In the genomic region with DNA sequence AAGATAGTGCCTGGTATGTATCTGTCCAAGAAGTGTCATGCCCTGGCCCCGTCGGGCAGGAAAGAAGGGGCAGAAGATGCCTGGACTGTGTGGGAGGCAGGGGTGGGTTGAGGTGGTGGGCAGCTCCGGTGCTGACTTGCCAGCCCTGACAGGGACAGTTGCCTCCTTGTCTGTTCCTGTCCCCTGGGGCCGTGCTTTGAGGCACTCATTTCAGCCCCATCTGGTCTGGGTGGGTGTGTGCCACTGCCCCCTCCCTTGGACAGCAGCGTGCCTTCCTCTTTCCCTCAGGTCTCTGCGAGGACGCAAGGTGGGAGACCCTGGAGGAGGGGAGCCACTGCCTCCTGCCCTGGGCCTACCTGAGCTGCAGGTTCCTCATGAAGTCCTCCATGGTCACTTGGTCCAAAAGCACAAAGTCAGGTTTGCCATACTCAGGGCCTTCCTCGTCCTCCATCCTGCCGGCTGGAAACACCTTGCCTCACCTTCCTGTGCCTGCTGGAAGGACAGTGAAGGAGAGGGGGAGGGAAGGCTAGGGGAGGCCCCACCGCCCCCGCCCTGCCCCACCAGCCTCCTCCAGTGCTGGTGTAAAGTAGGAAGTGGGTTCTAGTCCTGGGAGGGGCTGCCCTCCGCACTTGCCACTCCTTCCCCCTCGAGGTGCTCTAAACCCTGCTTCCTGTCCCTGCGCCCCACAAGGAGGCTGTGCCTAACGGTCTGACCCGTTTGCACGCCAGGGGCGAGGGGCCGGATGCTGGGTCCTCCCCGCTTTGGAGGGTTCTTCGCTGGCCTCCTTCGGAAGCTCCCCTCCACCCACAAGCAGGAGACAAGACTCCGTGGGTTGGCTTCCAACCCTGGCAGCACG, we compare ENCODE assay signal across 8 cellular contexts. TPM values are rescaled to one million over a fixed set of nuclear protein-coding genes. Genes with fewer than 3 reads are reported as not detected.
DNase-seq lines count a peak whose midpoint lies in the region; ATAC-seq and TF ChIP-seq lines count a peak whose summit lies in the region.

A gene (minus strand): TSS at position 505 of the 856 bp plus-strand sequence. CDS start 54 bp downstream, at position 451.

- no peaks in the 10 kb centered on the region for H3K9me3 Mint-ChIP-seq in activated CD4-positive, alpha-beta T cell treated with anti-CD3 and anti-CD28 coated beads, Interleukin-2, amount 10 ng/mL, durations not matched to agents 7 days and 5 days

- peak; percentile 96 for DNase-seq in activated CD4-positive, alpha-beta T cell treated with anti-CD3 and anti-CD28 coated beads, Interleukin-2, amount 10 ng/mL, durations not matched to agents 7 days and 5 days
- DNase-seq in stimulated activated CD4-positive, alpha-beta T cell treated with anti-CD3 and anti-CD28 coated beads, Interleukin-15, amount 100 ng/mL, for 48 hours (ENCODE audit: low read depth in 2 of 2): peak; percentile 84 to 85
- DNase-seq in ACHN (no peak), HuH-7.5 (ENCODE audit: low spot score) (no peak)

- no peak for TF ChIP-seq CTCF in 22Rv1 (IDR thresholded peaks at IDR 0.05)

- in situ Hi-C loops in ACHN (cut with HindIII; ENCODE audit: low pct_ligation_motif_present, low pct_unique_long_range_greater_than_20kb, low sequenced_read_pairs): no loop called here

- H3K4me1 Mint-ChIP-seq in activated CD4-positive, alpha-beta T cell treated with anti-CD3 and anti-CD28 coated beads, Interleukin-2, amount 10 ng/mL, durations not matched to agents 7 days and 5 days: peaks cover 75% of the 10 kb centered on the region

- peaks cover 79% of the 10 kb centered on the region for H3K36me3 Mint-ChIP-seq in activated CD4-positive, alpha-beta T cell treated with anti-CD3 and anti-CD28 coated beads, Interleukin-2, amount 10 ng/mL, durations not matched to agents 7 days and 5 days (ENCODE audit: low read depth)

- H3K27ac ChIP-seq in 22Rv1: peak within 1 kb of the TSS; percentile 32; the same call in 1 of the 2 replicates

- peak within 1 kb of the TSS; percentile 95 for H3K27ac Mint-ChIP-seq in activated CD4-positive, alpha-beta T cell treated with anti-CD3 and anti-CD28 coated beads, Interleukin-2, amount 10 ng/mL, durations not matched to agents 7 days and 5 days

- no peaks in the 10 kb centered on the region for H3K27me3 Mint-ChIP-seq in activated CD4-positive, alpha-beta T cell treated with anti-CD3 and anti-CD28 coated beads, Interleukin-2, amount 10 ng/mL, durations not matched to agents 7 days and 5 days

- POLR2A ChIA-PET in activated CD4-positive, alpha-beta T cell treated with anti-CD3 and anti-CD28 coated beads, Interleukin-2, amount 10 ng/mL, durations not matched to agents 7 days and 5 days (lab: Charles Lee): interaction anchor here (0.9 to 1.1 kb wide), 2 partner anchors 18 to 49 kb away, joined by 3 to 6 read pairs; no protein-coding TSS in a partner anchor

- peak within 1 kb of the TSS; percentile 98 for H3K4me3 Mint-ChIP-seq in activated CD4-positive, alpha-beta T cell treated with anti-CD3 and anti-CD28 coated beads, Interleukin-2, amount 10 ng/mL, durations not matched to agents 7 days and 5 days

- CTCF ChIA-PET in activated CD4-positive, alpha-beta T cell treated with anti-CD3 and anti-CD28 coated beads, Interleukin-2, amount 10 ng/mL, durations not matched to agents 7 days and 5 days (lab: Charles Lee): interaction anchor here (1.0 to 1.3 kb wide), 10 partner anchors 15 to 154 kb away, joined by 3 to 6 read pairs (median 3); no protein-coding TSS in a partner anchor

- ATAC-seq in GM19455 (IDR thresholded peaks at IDR 0.05; ENCODE audit: unreplicated experiment) (peak; percentile 53), HG03558 (IDR thresholded peaks at IDR 0.05; ENCODE audit: extremely low read depth, unreplicated experiment) (peak; percentile 36), esophagus mucosa (peak; percentile 50)

RNA-seq across cellular contexts. Expression of the gene that starts here (rescaled TPM):
- total RNA-seq in activated CD4-positive, alpha-beta T cell treated with anti-CD3 and anti-CD28 coated beads, Interleukin-2, amount 10 ng/mL, durations not matched to agents 7 days and 5 days: 100 to 1,000 TPM; 414 to 457 TPM
- 1.1 TPM for total RNA-seq in esophagus mucosa

Comparison
In these comparisons a context has a peak if more than half of its experiments do, and no peak if none do; other contexts are left out.
1. RNA of the gene that starts here (total RNA-seq): 414 to 457 TPM in activated CD4-positive, alpha-beta T cell treated with anti-CD3 and anti-CD28 coated beads, Interleukin-2, amount 10 ng/mL, durations not matched to agents 7 days and 5 days; 1.1 TPM in esophagus mucosa (single experiment); every median in the first group is over 100 times any median in the second.
2. DNase-seq: peak in activated CD4-positive, alpha-beta T cell treated with anti-CD3 and anti-CD28 coated beads, Interleukin-2, amount 10 ng/mL, durations not matched to agents 7 days and 5 days (single experiment) and stimulated activated CD4-positive, alpha-beta T cell treated with anti-CD3 and anti-CD28 coated beads, Interleukin-15, amount 100 ng/mL, for 48 hours (2 of 2); none in ACHN (single experiment) and HuH-7.5 (single experiment).
3. Peak in every context shown above with its lines, with median percentiles within 50 percentile points of each other: ATAC-seq.